In genomic region chr2:178449700-178450573, GRCh38 we compare ENCODE assay signal across 8 cellular contexts. TPM values are rescaled to one million over a fixed set of nuclear protein-coding genes. Genes with fewer than 3 reads are reported as not detected.
DNase-seq lines count a peak whose midpoint lies in the region; ATAC-seq and TF ChIP-seq lines count a peak whose summit lies in the region.

No MANE protein-coding gene starts in this region.

- H3K4me1 ChIP-seq in mononuclear cell (ENCODE audit: insufficient read depth, low read length): peaks cover 20% of the 10 kb centered on the region

- no peaks in the 10 kb centered on the region for H3K9me3 ChIP-seq in mononuclear cell (ENCODE audit: low read depth, low read length)

- peaks cover 25% of the 10 kb centered on the region for H3K36me3 Mint-ChIP-seq in activated naive CD4-positive, alpha-beta T cell treated with anti-CD3 and anti-CD28 coated beads, Interleukin-2, amount 10 ng/mL, durations not matched to agents 7 days and 5 days
- peaks cover 14% of the 10 kb centered on the region for H3K36me3 Mint-ChIP-seq in central memory CD8-positive, alpha-beta T cell (ENCODE audit: insufficient read depth)

- peaks cover 31% of the 10 kb centered on the region for H3K4me1 Mint-ChIP-seq in activated naive CD4-positive, alpha-beta T cell treated with anti-CD3 and anti-CD28 coated beads, Interleukin-2, amount 10 ng/mL, durations not matched to agents 7 days and 5 days
- peaks cover 32% of the 10 kb centered on the region for H3K4me1 Mint-ChIP-seq in central memory CD8-positive, alpha-beta T cell

- DNase-seq in activated naive CD4-positive, alpha-beta T cell treated with anti-CD3 and anti-CD28 coated beads, Interleukin-2, amount 10 ng/mL, durations not matched to agents 7 days and 5 days: no peak
- no peak for DNase-seq in activated naive CD4-positive, alpha-beta T cell treated with anti-CD3 and anti-CD28 coated beads, Interleukin-2, amount 50 U/mL, for 16 hours
- DNase-seq in HEK293T (ENCODE audit: extremely low spot score): no peak
- peak; percentile 34 for DNase-seq in MV-4-11 (lab: John Stamatoyannopoulos, UW)
- no peak for DNase-seq in central memory CD8-positive, alpha-beta T cell (ENCODE audit: low spot score in 2 of 2)
- DNase-seq in epidermal melanocyte (ENCODE audit: insufficient read length, low spot score): no peak
- DNase-seq in NCI-H510A treated with DMSO at 0.1 percent for 48 hours (lab: John Stamatoyannopoulos, UW): no peak

- no peaks in the 10 kb centered on the region for H3K9me3 Mint-ChIP-seq in activated naive CD4-positive, alpha-beta T cell treated with anti-CD3 and anti-CD28 coated beads, Interleukin-2, amount 10 ng/mL, durations not matched to agents 7 days and 5 days
- H3K9me3 Mint-ChIP-seq in central memory CD8-positive, alpha-beta T cell: no peaks in the 10 kb centered on the region

- POLR2A ChIA-PET in HEK293T (lab: Yijun Ruan, JAX): interaction anchor here (1.1 to 3.5 kb wide), 4 partner anchors 31 to 51 kb away, joined by 3 to 29 read pairs (median 4); no protein-coding TSS in a partner anchor

- peak overlapping the region; percentile 72 for H3K4me3 ChIP-seq in mononuclear cell (ENCODE audit: low read length)

- peak overlapping the region; percentile 86 for H3K4me3 Mint-ChIP-seq in activated naive CD4-positive, alpha-beta T cell treated with anti-CD3 and anti-CD28 coated beads, Interleukin-2, amount 10 ng/mL, durations not matched to agents 7 days and 5 days
- peak overlapping the region; percentile 86 for H3K4me3 Mint-ChIP-seq in central memory CD8-positive, alpha-beta T cell

- H3K27me3 Mint-ChIP-seq in activated naive CD4-positive, alpha-beta T cell treated with anti-CD3 and anti-CD28 coated beads, Interleukin-2, amount 10 ng/mL, durations not matched to agents 7 days and 5 days: peaks cover 6% of the 10 kb centered on the region
- no peaks in the 10 kb centered on the region for H3K27me3 Mint-ChIP-seq in central memory CD8-positive, alpha-beta T cell

- ATAC-seq in central memory CD8-positive, alpha-beta T cell (replicated peaks; ENCODE audit: extremely low read depth, poor library complexity, severe bottlenecking): peak; percentile 16

- H3K27ac Mint-ChIP-seq in activated naive CD4-positive, alpha-beta T cell treated with anti-CD3 and anti-CD28 coated beads, Interleukin-2, amount 10 ng/mL, durations not matched to agents 7 days and 5 days: peak overlapping the region; percentile 93
- peak overlapping the region; percentile 87 for H3K27ac Mint-ChIP-seq in central memory CD8-positive, alpha-beta T cell (ENCODE audit: low read depth)

- CTCF ChIA-PET in activated naive CD4-positive, alpha-beta T cell treated with anti-CD3 and anti-CD28 coated beads, Interleukin-2, amount 10 ng/mL, durations not matched to agents 7 days and 5 days (lab: Charles Lee): interaction anchor here (0.8 to 1.3 kb wide), 4 partner anchors 13 to 339 kb away, joined by 3 to 7 read pairs (median 4); partner anchors contain the start of gene RBM45
- CTCF ChIA-PET in HEK293T (lab: Yijun Ruan, JAX): interaction anchor here (0.7 to 1.1 kb wide), 2 partner anchors 35 to 135 kb away, joined by 7 read pairs; no protein-coding TSS in a partner anchor

- no peaks in the 10 kb centered on the region for H3K27me3 ChIP-seq in mononuclear cell (ENCODE audit: insufficient read depth, low read length)

TF ChIP-seq in HEK293T, 16 proteins besides CTCF, POLR2A, EP300 and RAD21:
- TF ChIP-seq FOXA1 (IDR thresholded peaks at IDR 0.05) (no peak), L3MBTL2 (conservative IDR thresholded peaks at IDR 0.05) (0 out of 2 replicates have a peak, but pooled peaks have one; percentile 21), TARDBP (IDR thresholded peaks at IDR 0.05) (no peak)

RNA-seq across cellular contexts. Expression of gene PRKRA, which starts 1.0 kb away (rescaled TPM):
- total RNA-seq in mononuclear cell: 89.5 TPM

RNA-seq across cellular contexts. Expression of gene PJVK, which starts 1.2 kb away (rescaled TPM):
- total RNA-seq in mononuclear cell: 1.2 TPM

RNA-seq across cellular contexts. Expression of gene FKBP7, which starts 28.5 kb away (rescaled TPM):
- total RNA-seq in mononuclear cell: 0.21 TPM

RNA-seq across cellular contexts. Expression of gene PLEKHA3, which starts 30.3 kb away (rescaled TPM):
- total RNA-seq in mononuclear cell: 17.6 TPM
